ENCODE assay signal across 8 cellular contexts in genomic region chr4:153222790-153223417, GRCh38. TPM values are rescaled to one million over a fixed set of nuclear protein-coding genes. Genes with fewer than 3 reads are reported as not detected.
DNase-seq lines count a peak whose midpoint lies in the region; ATAC-seq and TF ChIP-seq lines count a peak whose summit lies in the region.

No MANE protein-coding gene starts in this region.

- peak overlapping the region; percentile 52 to 97 (median 59) for H3K27ac Mint-ChIP-seq in IgD-negative memory B cell
- H3K27ac Mint-ChIP-seq in effector memory CD8-positive, alpha-beta T cell = peak overlapping the region in 1 of 2 donors; percentile 73

- peaks cover 3% of the 10 kb centered on the region for H3K36me3 Mint-ChIP-seq in IgD-negative memory B cell
- no peaks in the 10 kb centered on the region for H3K36me3 Mint-ChIP-seq in effector memory CD8-positive, alpha-beta T cell (ENCODE audit: insufficient read depth)

- H3K4me1 ChIP-seq in DOHH2 (ENCODE audit: control insufficient read depth, low read length) (peaks cover 19% of the 10 kb centered on the region), stomach smooth muscle (ENCODE audit: control insufficient read depth, insufficient read depth, low read length) (peaks cover 10% of the 10 kb centered on the region)

- peaks cover 10% of the 10 kb centered on the region for H3K27me3 Mint-ChIP-seq in IgD-negative memory B cell
- peaks cover 41 to 83% of the 10 kb centered on the region in 2 donors for H3K27me3 Mint-ChIP-seq in effector memory CD8-positive, alpha-beta T cell

- H3K79me2 ChIP-seq in DOHH2 (ENCODE audit: control insufficient read depth, low read length) = no peaks in the 10 kb centered on the region

- H3K9me3 ChIP-seq in DOHH2 (ENCODE audit: control insufficient read depth, insufficient read depth, low read length) (peaks cover 19% of the 10 kb centered on the region), stomach smooth muscle (ENCODE audit: control insufficient read depth in 2 of 2, low read length in 2 of 2) (no peaks in the 10 kb centered on the region)

- H3K27me3 ChIP-seq in DOHH2 (ENCODE audit: control insufficient read depth, low read length) (peaks cover 20% of the 10 kb centered on the region), stomach smooth muscle (ENCODE audit: control insufficient read depth in 1 of 2, insufficient read depth in 2 of 2, low read length in 2 of 2) (no peaks in the 10 kb centered on the region)

- H3K9me2 ChIP-seq in DOHH2 (replicated peaks; ENCODE audit: control insufficient read depth, low read length) = no peaks in the 10 kb centered on the region

- peak overlapping the region; percentile 81 to 86 for H3K9ac ChIP-seq in stomach smooth muscle (ENCODE audit: low read length in 2 of 2)

- H3K9me3 Mint-ChIP-seq in IgD-negative memory B cell = peaks cover 0 to 5% (median 0%) of the 10 kb centered on the region in 3 donors
- no peaks in the 10 kb centered on the region for H3K9me3 Mint-ChIP-seq in effector memory CD8-positive, alpha-beta T cell

- peak overlapping the region; percentile 87 to 98 (median 96) for H3K4me3 Mint-ChIP-seq in IgD-negative memory B cell
- H3K4me3 Mint-ChIP-seq in effector memory CD8-positive, alpha-beta T cell = peak overlapping the region; percentile 71 to 86

- no peak overlapping the region for H3K27ac ChIP-seq in DOHH2 (ENCODE audit: low read depth, low read length)
- H3K27ac ChIP-seq in stomach smooth muscle (ENCODE audit: low read length) = peak overlapping the region; percentile 87

- H3K36me3 ChIP-seq in DOHH2 (ENCODE audit: control insufficient read depth, low read length) (no peaks in the 10 kb centered on the region), stomach smooth muscle (ENCODE audit: control insufficient read depth in 2 of 2, insufficient read depth in 2 of 2, low read length in 2 of 2) (no peaks in the 10 kb centered on the region)

- H3K4me2 ChIP-seq in DOHH2 (ENCODE audit: low read length) = peak overlapping the region; percentile 91

- peaks cover 12 to 17% (median 13%) of the 10 kb centered on the region in 3 donors for H3K4me1 Mint-ChIP-seq in IgD-negative memory B cell
- peaks cover 0 to 9% of the 10 kb centered on the region in 2 donors for H3K4me1 Mint-ChIP-seq in effector memory CD8-positive, alpha-beta T cell (ENCODE audit: low read depth in 2 of 2)

- no peak for TF ChIP-seq CTCF in DOHH2 (IDR thresholded peaks at IDR 0.05; ENCODE audit: low read depth, low read length, poor library complexity, severe bottlenecking)

- H3F3A ChIP-seq in DOHH2 (ENCODE audit: control insufficient read depth, insufficient read depth) = peaks cover 8% of the 10 kb centered on the region

- peak; percentile 9 to 23 for DNase-seq in activated CD4-positive, alpha-beta T cell treated with anti-CD3 and anti-CD28 coated beads, Interleukin-2, amount 50 U/mL, for 4 hours
- DNase-seq in effector memory CD8-positive, alpha-beta T cell = peak in 1 of 3 experiments; percentile 1
- DNase-seq in lung microvascular endothelial cell (ENCODE audit: low read depth in 2 of 2) (peak; percentile 68 to 71), DMS153 treated with DMSO at 0.1 percent for 48 hours (lab: John Stamatoyannopoulos, UW; ENCODE audit: unreplicated experiment) (no peak)

- peak; percentile 54 for ATAC-seq in GM21447 (IDR thresholded peaks at IDR 0.05; ENCODE audit: unreplicated experiment)
- ATAC-seq in effector memory CD8-positive, alpha-beta T cell (replicated peaks) = peak; percentile 73

- H3K4me3 ChIP-seq in DOHH2 (ENCODE audit: low read length) (peak overlapping the region; percentile 67), stomach smooth muscle (ENCODE audit: low read length in 2 of 2) (peak overlapping the region; percentile 80 to 84)

- H4K20me1 ChIP-seq in DOHH2 (ENCODE audit: control insufficient read depth, insufficient read depth, low read depth, low read length) = no peaks in the 10 kb centered on the region

RNA-seq across cellular contexts. Expression of gene TRIM2, which starts 18.7 kb away (rescaled TPM):
- polyA plus RNA-seq in IgD-negative memory B cell = 2.2 TPM
- total RNA-seq in lung microvascular endothelial cell = 6.5 and 15.7 TPM in 2 replicates
